Comparison of ENCODE assay signal across 8 cellular contexts in the genomic region with DNA sequence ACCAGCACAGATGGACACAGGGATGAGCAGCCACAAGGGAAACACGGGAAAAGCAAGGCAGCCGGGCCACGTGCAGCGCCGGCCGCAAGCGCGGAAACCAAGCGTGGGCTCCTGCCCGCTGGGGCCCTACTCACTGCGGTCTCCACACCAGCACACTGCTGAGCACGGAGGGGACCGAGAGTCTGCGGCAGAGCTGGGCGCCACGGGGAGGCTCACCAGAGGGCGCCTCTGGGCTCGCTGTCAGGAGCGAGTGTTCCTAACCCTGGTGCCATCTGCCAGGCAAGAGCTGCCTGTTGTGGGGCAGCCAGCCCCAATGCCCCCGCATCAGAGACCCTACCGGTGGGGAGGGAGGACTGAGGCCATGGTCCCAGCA. TPM values are rescaled to one million over a fixed set of nuclear protein-coding genes. Genes with fewer than 3 reads are reported as not detected.
DNase-seq lines count a peak whose midpoint lies in the region; ATAC-seq and TF ChIP-seq lines count a peak whose summit lies in the region.

No MANE protein-coding gene starts in this region.

- H3K9me3 Mint-ChIP-seq in neural progenitor cell = no peaks in the 10 kb centered on the region

- H3K4me3 Mint-ChIP-seq in neural progenitor cell = no peak overlapping the region

- H3K9me3 ChIP-seq in neural progenitor cell (ENCODE audit: low read depth) (no peaks in the 10 kb centered on the region), stomach smooth muscle (ENCODE audit: control insufficient read depth in 2 of 2, low read length in 2 of 2) (no peaks in the 10 kb centered on the region)

- H3K36me3 Mint-ChIP-seq in neural progenitor cell = peaks cover 2% of the 10 kb centered on the region

- no peak overlapping the region for H3K4me3 ChIP-seq in neural progenitor cell
- peak overlapping the region in 1 of 2 donors; percentile 47 for H3K4me3 ChIP-seq in stomach smooth muscle (ENCODE audit: low read length in 2 of 2)

- no peaks in the 10 kb centered on the region for H3K36me3 ChIP-seq in neural progenitor cell
- peaks cover 12 to 13% of the 10 kb centered on the region in 2 donors for H3K36me3 ChIP-seq in stomach smooth muscle (ENCODE audit: control insufficient read depth in 2 of 2, insufficient read depth in 2 of 2, low read length in 2 of 2)

- peak overlapping the region; percentile 40 for H3K4me2 ChIP-seq in neural progenitor cell

- no peak overlapping the region for H3K27ac Mint-ChIP-seq in neural progenitor cell

- H3K4me1 Mint-ChIP-seq in neural progenitor cell = peaks cover 27% of the 10 kb centered on the region

- peak; percentile 46 for TF ChIP-seq CTCF in neural progenitor cell (IDR thresholded peaks at IDR 0.05)

- peaks cover 17% of the 10 kb centered on the region for H3K4me1 ChIP-seq in neural progenitor cell
- H3K4me1 ChIP-seq in stomach smooth muscle (ENCODE audit: control insufficient read depth, insufficient read depth, low read length) = peaks cover 72% of the 10 kb centered on the region

- H3K79me2 ChIP-seq in neural progenitor cell (ENCODE audit: low read depth) = peaks cover 52% of the 10 kb centered on the region

- ATAC-seq in GM21529 (IDR thresholded peaks at IDR 0.05; ENCODE audit: unreplicated experiment) = peak; percentile 37
- peak; percentile 42 for ATAC-seq in esophagus mucosa

- H3F3A ChIP-seq in neural progenitor cell (ENCODE audit: low read depth) = peaks cover 13% of the 10 kb centered on the region

- H3K27ac ChIP-seq in neural progenitor cell (peak overlapping the region; percentile 79), stomach smooth muscle (ENCODE audit: low read length) (peak overlapping the region; percentile 24)

- H3K27me3 Mint-ChIP-seq in neural progenitor cell (ENCODE audit: insufficient read depth, low read depth) = peaks cover 3% of the 10 kb centered on the region

- no peaks in the 10 kb centered on the region for H3K27me3 ChIP-seq in neural progenitor cell
- no peaks in the 10 kb centered on the region for H3K27me3 ChIP-seq in stomach smooth muscle (ENCODE audit: control insufficient read depth in 1 of 2, insufficient read depth in 2 of 2, low read length in 2 of 2)

- DNase-seq in COLO668 (lab: John Stamatoyannopoulos, UW; ENCODE audit: unreplicated experiment) = peak; percentile 30
- DNase-seq in NCI-H460 (ENCODE audit: extremely low read depth, low read depth) = peak; percentile 24
- DNase-seq in activated T-cell treated with anti-CD3 and anti-CD28 coated beads for 4 hours = peak; percentile 59
- DNase-seq in neural progenitor cell (ENCODE audit: low spot score) = peak; percentile 59
- no peak for DNase-seq in mesenteric fat pad (ENCODE audit: low spot score)

- peaks cover 81% of the 10 kb centered on the region for H4K20me1 ChIP-seq in neural progenitor cell (ENCODE audit: low read depth)

- H2AFZ ChIP-seq in neural progenitor cell (replicated peaks) = no peak overlapping the region

- H3K9ac ChIP-seq in neural progenitor cell = peak overlapping the region; percentile 23
- H3K9ac ChIP-seq in stomach smooth muscle (ENCODE audit: low read length in 2 of 2) = no peak overlapping the region

RNA-seq across cellular contexts. Expression of gene MPND, which starts 26.5 kb away (rescaled TPM):
- total RNA-seq in NCI-H460 (2014; rRNA removed; shearing (Covaris generic)) = 2.3 and 3.5 TPM in 2 replicates
- 13.9 and 15.6 TPM in 2 replicates for polyA plus RNA-seq in NCI-H460 (2014; cell fraction: nucleus; rRNA removed)
- total RNA-seq in esophagus mucosa (22.0 TPM), neural progenitor cell (ENCODE audit: low replicate concordance) (10.6 and 30.4 TPM in 2 replicates), mesenteric fat pad (14.4 TPM)

RNA-seq across cellular contexts. Expression of gene SH3GL1, which starts 30.5 kb away (rescaled TPM):
- total RNA-seq in NCI-H460 (2014; rRNA removed; shearing (Covaris generic)) = 31.1 and 36.6 TPM in 2 replicates
- 38.7 and 42.6 TPM in 2 replicates for polyA plus RNA-seq in NCI-H460 (2014; cell fraction: nucleus; rRNA removed)
- total RNA-seq in esophagus mucosa = 114 TPM
- total RNA-seq in neural progenitor cell (ENCODE audit: low replicate concordance) = 25.3 and 87.0 TPM in 2 replicates
- total RNA-seq in mesenteric fat pad = 91.2 TPM

RNA-seq across cellular contexts. Expression of gene STAP2, which starts 31.2 kb away (rescaled TPM):
- total RNA-seq in NCI-H460 (2014; rRNA removed; shearing (Covaris generic)) = 2.6 TPM in 2 replicates
- 10.9 and 19.5 TPM in 2 replicates for polyA plus RNA-seq in NCI-H460 (2014; cell fraction: nucleus; rRNA removed)
- total RNA-seq in esophagus mucosa (97.3 TPM), neural progenitor cell (ENCODE audit: low replicate concordance) (5.7 and 6.8 TPM in 2 replicates), mesenteric fat pad (3.0 TPM)

RNA-seq across cellular contexts. Expression of gene CHAF1A, which starts 32.6 kb away (rescaled TPM):
- 10.8 and 13.1 TPM in 2 replicates for total RNA-seq in NCI-H460 (2014; rRNA removed; shearing (Covaris generic))
- 22.2 and 22.3 TPM in 2 replicates for polyA plus RNA-seq in NCI-H460 (2014; cell fraction: nucleus; rRNA removed)
- total RNA-seq in esophagus mucosa = 17.3 TPM
- 37.5 and 82.1 TPM in 2 replicates for total RNA-seq in neural progenitor cell (ENCODE audit: low replicate concordance)
- 6.0 TPM for total RNA-seq in mesenteric fat pad

Comparison
In these comparisons a context has a peak if more than half of its experiments do, and no peak if none do; other contexts are left out.
1. RNA of gene STAP2, which starts 31.2 kb away (total RNA-seq): 97.3 TPM in esophagus mucosa (single experiment); 5.7 to 6.8 TPM in neural progenitor cell, 3.0 TPM in mesenteric fat pad (single experiment) and 2.6 TPM in NCI-H460; every median in the first group is over 10 times any median in the second.